In genomic region chr13:51222510-51223283, GRCh38 we compare ENCODE assay signal across 1 cellular context.
TF ChIP-seq lines count a peak whose summit lies in the region.

No MANE protein-coding gene starts in this region.

TF ChIP-seq in GM12878, 131 proteins besides CTCF, POLR2A, EP300 and RAD21 (continued from another document):
- no peak for TF ChIP-seq NFIC (IDR thresholded peaks at IDR 0.05; ENCODE audit: low read depth, low read length)
- TF ChIP-seq, protein P1, sequence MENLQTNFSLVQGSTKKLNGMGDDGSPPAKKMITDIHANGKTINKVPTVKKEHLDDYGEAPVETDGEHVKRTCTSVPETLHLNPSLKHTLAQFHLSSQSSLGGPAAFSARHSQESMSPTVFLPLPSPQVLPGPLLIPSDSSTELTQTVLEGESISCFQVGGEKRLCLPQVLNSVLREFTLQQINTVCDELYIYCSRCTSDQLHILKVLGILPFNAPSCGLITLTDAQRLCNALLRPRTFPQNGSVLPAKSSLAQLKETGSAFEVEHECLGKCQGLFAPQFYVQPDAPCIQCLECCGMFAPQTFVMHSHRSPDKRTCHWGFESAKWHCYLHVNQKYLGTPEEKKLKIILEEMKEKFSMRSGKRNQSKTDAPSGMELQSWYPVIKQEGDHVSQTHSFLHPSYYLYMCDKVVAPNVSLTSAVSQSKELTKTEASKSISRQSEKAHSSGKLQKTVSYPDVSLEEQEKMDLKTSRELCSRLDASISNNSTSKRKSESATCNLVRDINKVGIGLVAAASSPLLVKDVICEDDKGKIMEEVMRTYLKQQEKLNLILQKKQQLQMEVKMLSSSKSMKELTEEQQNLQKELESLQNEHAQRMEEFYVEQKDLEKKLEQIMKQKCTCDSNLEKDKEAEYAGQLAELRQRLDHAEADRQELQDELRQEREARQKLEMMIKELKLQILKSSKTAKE (IDR thresholded peaks at IDR 0.05; ENCODE audit: low read depth, poor library complexity, severe bottlenecking): no peak
